ENCODE assay signal across 23 cellular contexts in genomic region chr15:63633312-63633711, GRCh38. TPM values are rescaled to one million over a fixed set of nuclear protein-coding genes. Genes with fewer than 3 reads are reported as not detected.
DNase-seq lines count a peak whose midpoint lies in the region; ATAC-seq, FAIRE-seq and TF ChIP-seq lines count a peak whose summit lies in the region.
"Had no signal": no experiment of that assay in that cellular context is flagged by ENCODE, and none has a peak within 500 bp of the region (broad histone marks: within the 10 kb centered on the region; RNA-seq: fewer than 3 reads in every experiment).

No MANE protein-coding gene starts in this region.

- H3K9me2 ChIP-seq in MM.1S (replicated peaks; ENCODE audit: insufficient read depth, low read length): no peaks in the 10 kb centered on the region

- dilution Hi-C loops in endothelial cell of umbilical vein (cut with MboI; ENCODE audit: extremely low pct_ligation_motif_present, low sequenced_read_pairs): no loop called here

- TF ChIP-seq CTCF in CD4-positive, alpha-beta T cell (IDR thresholded peaks at IDR 0.05): no peak
- TF ChIP-seq CTCF in endothelial cell of umbilical vein (IDR thresholded peaks at IDR 0.05; ENCODE audit: extremely low read depth in 1 of 2, insufficient read depth in 1 of 2, low read depth in 1 of 2, low read length in 2 of 2): no peak
- no peak for TF ChIP-seq CTCF in MM.1S (IDR thresholded peaks at IDR 0.05; ENCODE audit: low read length)
- no peak for TF ChIP-seq CTCF in D721Med (IDR thresholded peaks at IDR 0.05; ENCODE audit: insufficient read depth, missing control alignments)

- H3K4me1 ChIP-seq in endothelial cell of umbilical vein (ENCODE audit: control insufficient read depth, extremely low read depth, insufficient read depth, low read length) (peaks cover 16% of the 10 kb centered on the region), MM.1S (ENCODE audit: low read length) (no peaks in the 10 kb centered on the region)
- H3K4me1 ChIP-seq: BE2C, BLaER1 had no signal

- peaks cover 2% of the 10 kb centered on the region for H4K20me1 ChIP-seq in endothelial cell of umbilical vein (replicated peaks; ENCODE audit: control insufficient read depth, extremely low read depth, insufficient read depth, low read length)
- no peaks in the 10 kb centered on the region for H4K20me1 ChIP-seq in MM.1S (ENCODE audit: insufficient read depth, low read length)
- H4K20me1 ChIP-seq: BLaER1 had no signal

- no peak overlapping the region for H3K4me3 Mint-ChIP-seq in CD4-positive, alpha-beta T cell
- H3K4me3 Mint-ChIP-seq: CD14-positive monocyte; CD4-positive, CD25-positive, alpha-beta regulatory T cell; CD8-positive, alpha-beta T cell had no signal

- no peak for ATAC-seq in CD4-positive, alpha-beta T cell (ENCODE audit: poor library complexity)
- ATAC-seq: CD8-positive, alpha-beta T cell had no signal

- CTCF ChIA-PET in CD4-positive, alpha-beta T cell (lab: Charles Lee): interaction anchor here (0.9 to 1.2 kb wide), 2 partner anchors 23 kb away, joined by 3 read pairs; no protein-coding TSS in a partner anchor
- CTCF ChIA-PET in endothelial cell of umbilical vein (lab: Charles Lee): interaction anchor here (0.6 to 3.4 kb wide), 9 partner anchors 8 to 258 kb away, joined by 3 to 29 read pairs (median 3); no protein-coding TSS in a partner anchor

- H3K36me3 ChIP-seq in endothelial cell of umbilical vein (ENCODE audit: control insufficient read depth in 2 of 2, extremely low read depth in 1 of 2, insufficient read depth in 2 of 2, low read length in 2 of 2) (peaks cover 20 to 24% of the 10 kb centered on the region in 2 experiments), MM.1S (replicated peaks; ENCODE audit: insufficient read depth, low read length) (peaks cover 6% of the 10 kb centered on the region; the same call in 1 of the 2 replicates)

- H3K9ac ChIP-seq in endothelial cell of umbilical vein (replicated peaks; ENCODE audit: extremely low read depth, insufficient read depth, low read length) (peak overlapping the region; percentile 30), MM.1S (ENCODE audit: low read length) (no peak overlapping the region)
- H3K9ac ChIP-seq: BLaER1 had no signal

- peak; percentile 76 for FAIRE-seq in endothelial cell of umbilical vein (lab: Jason Lieb, UNC)
- no peak for FAIRE-seq in D721Med (lab: Jason Lieb, UNC)
- FAIRE-seq: A204.1, G401.6, GM12891, GM19239 had no signal

- H3K9me3 Mint-ChIP-seq in CD4-positive, alpha-beta T cell: no peaks in the 10 kb centered on the region
- H3K9me3 Mint-ChIP-seq: CD14-positive monocyte; CD4-positive, CD25-positive, alpha-beta regulatory T cell; CD8-positive, alpha-beta T cell had no signal

- H3K4me3 ChIP-seq in endothelial cell of umbilical vein (replicated peaks in 1 of 3; ENCODE audit: insufficient read depth in 1 of 3, low read depth in 1 of 3, low read length in 3 of 3): no peak overlapping the region
- no peak overlapping the region for H3K4me3 ChIP-seq in MM.1S (ENCODE audit: low read length)
- H3K4me3 ChIP-seq: BLaER1 had no signal

- H3K4me2 ChIP-seq in endothelial cell of umbilical vein (ENCODE audit: insufficient read depth, low read length): peak overlapping the region; percentile 38
- no peak overlapping the region for H3K4me2 ChIP-seq in MM.1S (ENCODE audit: low read depth, low read length)
- H3K4me2 ChIP-seq: BLaER1 had no signal

- no peaks in the 10 kb centered on the region for H3F3A ChIP-seq in MM.1S (ENCODE audit: insufficient read depth, low read length)

- no TSS peak for BruUV-seq in endothelial cell of umbilical vein (replicated peaks; lab: Mats Ljungman, UMichigan)

- intact Hi-C loops in CD4-positive, alpha-beta T cell (cut with DNase I, micrococcal nuclease): no loop called here
- intact Hi-C loops in endothelial cell of umbilical vein (cut with micrococcal nuclease): no loop called here

- H3K9me1 ChIP-seq in endothelial cell of umbilical vein (replicated peaks; ENCODE audit: control insufficient read depth, extremely low read depth, insufficient read depth, low read length): no peaks in the 10 kb centered on the region

- no peak overlapping the region for H3K27ac ChIP-seq in CD4-positive, alpha-beta T cell (ENCODE audit: low read depth, low read length)
- H3K27ac ChIP-seq in endothelial cell of umbilical vein (ENCODE audit: insufficient read depth, low read depth, low read length) (peak overlapping the region; percentile 49), MM.1S (ENCODE audit: low read length) (no peak overlapping the region)
- H3K27ac ChIP-seq: BLaER1 had no signal

- H3K4me1 Mint-ChIP-seq in CD4-positive, alpha-beta T cell (ENCODE audit: low read depth): no peaks in the 10 kb centered on the region
- H3K4me1 Mint-ChIP-seq: CD14-positive monocyte had no signal

- no peaks in the 10 kb centered on the region for H3K9me3 ChIP-seq in CD4-positive, alpha-beta T cell (ENCODE audit: control insufficient read depth, low read length)
- no peaks in the 10 kb centered on the region for H3K9me3 ChIP-seq in endothelial cell of umbilical vein (replicated peaks; ENCODE audit: control insufficient read depth, insufficient read depth, low read length)
- no peaks in the 10 kb centered on the region for H3K9me3 ChIP-seq in MM.1S (replicated peaks; ENCODE audit: insufficient read depth, low read length)
- H3K9me3 ChIP-seq: BE2C, BLaER1 had no signal

- H2AFZ ChIP-seq in endothelial cell of umbilical vein (ENCODE audit: low read depth, low read length) (no peak overlapping the region), MM.1S (ENCODE audit: low read length) (no peak overlapping the region)

- POLR2A ChIA-PET in CD4-positive, alpha-beta T cell (lab: Charles Lee): interaction anchor here (0.6 to 1.5 kb wide), 2 partner anchors 18 to 514 kb away, joined by 3 read pairs; no protein-coding TSS in a partner anchor
- POLR2A ChIA-PET in endothelial cell of umbilical vein (lab: Charles Lee): interaction anchor here (0.5 to 1.2 kb wide), 2 partner anchors 167 to 613 kb away, joined by 3 to 8 read pairs; no protein-coding TSS in a partner anchor

- no peak for DNase-seq in CD4-positive, alpha-beta T cell
- DNase-seq in dermis blood vessel endothelial cell (peak; percentile 62), endothelial cell of umbilical vein (ENCODE audit: low read depth, low spot score) (peak; percentile 79), pulmonary artery endothelial cell (ENCODE audit: low read depth, low spot score) (peak; percentile 8), MM.1S (no peak), D721Med (ENCODE audit: insufficient read length, low spot score) (no peak), cerebellar cortex (ENCODE audit: low spot score) (no peak)
- DNase-seq in NK-92 treated with Interleukin-12 subunit alpha and Interleukin-12 subunit beta, amount 100 ng/mL, for 24 hours (lab: John Stamatoyannopoulos, UW): no peak
- DNase-seq: 8988T; ACHN; BE2C; C1 segment of cervical spinal cord; CD4-positive, CD25-positive, alpha-beta regulatory T cell; CD8-positive, alpha-beta T cell; COR-L47; DMS79 treated with DMSO at 0.1 percent for 48 hours; GF-D8 had no signal

- peak overlapping the region; percentile 22 for H3K27ac Mint-ChIP-seq in CD4-positive, alpha-beta T cell
- H3K27ac Mint-ChIP-seq: CD14-positive monocyte; CD8-positive, alpha-beta T cell had no signal

- peaks cover 96% of the 10 kb centered on the region for H3K36me3 Mint-ChIP-seq in CD4-positive, alpha-beta T cell (ENCODE audit: low read depth)

- no peaks in the 10 kb centered on the region for H3K27me3 Mint-ChIP-seq in CD4-positive, alpha-beta T cell
- H3K27me3 Mint-ChIP-seq: CD4-positive, CD25-positive, alpha-beta regulatory T cell had no signal

- no peaks in the 10 kb centered on the region for H3K79me2 ChIP-seq in endothelial cell of umbilical vein (ENCODE audit: control insufficient read depth, insufficient read depth, low read length)
- no peaks in the 10 kb centered on the region for H3K79me2 ChIP-seq in MM.1S (ENCODE audit: low read length)

- TF ChIP-seq POLR2A in endothelial cell of umbilical vein (IDR thresholded peaks at IDR 0.05; ENCODE audit: low read depth, low read length): no peak

- no peaks in the 10 kb centered on the region for H3K27me3 ChIP-seq in CD4-positive, alpha-beta T cell (ENCODE audit: control insufficient read depth, insufficient read depth, low read length)
- H3K27me3 ChIP-seq in endothelial cell of umbilical vein (ENCODE audit: control insufficient read depth in 2 of 2, insufficient read depth in 2 of 2, low read length in 2 of 2): no peaks in the 10 kb centered on the region
- H3K27me3 ChIP-seq in MM.1S (replicated peaks; ENCODE audit: insufficient read depth, low read length): no peaks in the 10 kb centered on the region
- H3K27me3 ChIP-seq: BE2C, BLaER1 had no signal

TF ChIP-seq in endothelial cell of umbilical vein, 7 proteins besides CTCF, POLR2A, EP300 and RAD21:
- no peak for TF ChIP-seq MAX (IDR thresholded peaks at IDR 0.05; ENCODE audit: insufficient read depth, insufficient read length)
- peak; percentile 51 for TF ChIP-seq FOS (IDR thresholded peaks at IDR 0.05; ENCODE audit: borderline replicate concordance, insufficient read depth, low read length)
- no peak for TF ChIP-seq POLR2AphosphoS5 (IDR thresholded peaks at IDR 0.05; ENCODE audit: insufficient read depth, low read depth, low read length)
- TF ChIP-seq GATA2 (IDR thresholded peaks at IDR 0.05; ENCODE audit: insufficient read depth, insufficient read length, low read depth, low read length): no peak
- peak; percentile 22 for TF ChIP-seq JUN (IDR thresholded peaks at IDR 0.05; ENCODE audit: borderline replicate concordance, insufficient read depth, insufficient read length, low read depth)
- TF ChIP-seq EZH2 (IDR thresholded peaks at IDR 0.05; ENCODE audit: borderline replicate concordance, low read depth, low read length, severe bottlenecking): no peak
- no peak for TF ChIP-seq MYC (IDR thresholded peaks at IDR 0.05; ENCODE audit: low read depth, low read length)

RNA-seq across cellular contexts. Expression of gene FBXL22, which starts 36.1 kb away (rescaled TPM):
- total RNA-seq in CD4-positive, alpha-beta T cell: 1 to 10 TPM in 1 of 2 experiments, under 1 TPM in 1; 0.66 to 1.6 TPM
- total RNA-seq in dermis blood vessel endothelial cell: 0.09 TPM in 1 of 2 replicates, not detected in the other
- total RNA-seq in endothelial cell of umbilical vein: not detected in 2 replicates
- 0.06 and 0.13 TPM in 2 replicates for polyA plus RNA-seq in endothelial cell of umbilical vein
- polyA plus RNA-seq in endothelial cell of umbilical vein (2011; cell fraction: cytosol; rRNA removed): 0.06 and 0.13 TPM in 2 replicates
- polyA plus RNA-seq in endothelial cell of umbilical vein (2011; cell fraction: nucleus; rRNA removed): 0.14 and 0.15 TPM in 2 replicates
- polyA plus RNA-seq in endothelial cell of umbilical vein (2012): 0.17 TPM in 1 of 2 replicates, not detected in the other
- polyA minus RNA-seq in endothelial cell of umbilical vein: 0.27 TPM in 1 of 2 replicates, not detected in the other
- 0.51 TPM for polyA minus RNA-seq in endothelial cell of umbilical vein (2011; cell fraction: cytosol; rRNA and poly(A)+ RNA removed)
- 0.67 and 0.72 TPM in 2 replicates for polyA minus RNA-seq in endothelial cell of umbilical vein (2011; cell fraction: nucleus; rRNA and poly(A)+ RNA removed)
- total RNA-seq in pulmonary artery endothelial cell: 0.11 and 0.13 TPM in 2 replicates
- polyA plus RNA-seq: CD14-positive monocyte had no signal

Comparison
In these comparisons a context has a peak if more than half of its experiments do, and no peak if none do; other contexts are left out.
1. DNase-seq: peak in dermis blood vessel endothelial cell (single experiment), endothelial cell of umbilical vein (single experiment) and pulmonary artery endothelial cell (single experiment); none in CD4-positive, alpha-beta T cell (0 of 10), MM.1S (single experiment), D721Med (single experiment), NK-92 treated with Interleukin-12 subunit alpha and Interleukin-12 subunit beta, amount 100 ng/mL, for 24 hours (single experiment) and cerebellar cortex (single experiment).